Comparison of ENCODE assay signal across 1 cellular context in the genomic region with DNA sequence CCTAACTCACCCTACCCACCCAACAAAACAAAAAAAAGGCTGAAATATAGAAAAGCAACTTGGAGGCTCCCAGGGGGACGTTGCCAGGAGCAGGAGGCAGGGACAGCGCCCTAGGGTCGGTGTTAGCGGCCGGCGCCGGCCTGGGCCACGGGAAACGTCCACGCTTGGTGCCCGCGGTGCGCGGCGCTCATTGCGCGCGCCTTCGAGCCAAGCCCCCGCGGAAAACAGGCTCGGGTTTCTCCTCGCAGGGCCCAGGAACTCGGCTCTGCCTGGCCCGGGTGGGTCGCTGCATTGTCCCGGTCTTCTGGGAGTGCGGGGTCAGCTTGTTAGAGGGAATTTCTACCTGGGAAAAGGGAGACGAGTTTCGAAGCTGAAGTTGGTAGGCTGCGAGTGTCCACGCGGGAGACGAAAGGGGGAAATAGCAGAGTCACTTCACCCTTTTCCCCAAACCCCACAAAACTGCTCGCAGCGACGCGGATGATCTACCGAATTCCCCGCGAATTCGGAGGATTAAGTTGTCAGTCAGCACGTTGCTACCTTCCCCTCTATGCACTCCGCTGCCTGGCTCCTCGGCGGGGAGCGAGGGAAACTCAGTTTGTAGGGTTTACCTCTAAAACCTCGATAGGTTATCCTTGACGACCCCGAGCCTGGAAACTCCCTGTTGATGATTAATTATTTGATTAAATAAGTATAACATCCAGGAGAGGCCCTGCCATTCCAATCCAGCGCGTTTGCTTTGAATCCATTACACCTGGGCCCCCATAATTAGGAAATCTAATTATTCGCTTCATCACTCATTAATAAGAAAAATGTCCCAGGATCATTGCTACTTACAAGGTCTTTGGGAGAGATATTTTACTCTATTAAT.
A peak's percentile ranks its signal among the peaks of the same experiment; 100 is the strongest.
TF ChIP-seq lines count a peak whose summit lies in the region.

No MANE protein-coding gene starts in this region.

TF ChIP-seq in H1, 55 proteins besides CTCF, POLR2A, EP300 and RAD21:
- TF ChIP-seq NANOG (IDR thresholded peaks at IDR 0.05; ENCODE audit: insufficient read depth, low read depth, low read length, poor library complexity, severe bottlenecking) (no peak), EZH2 (IDR thresholded peaks at IDR 0.05; ENCODE audit: low read depth, low read length, severe bottlenecking) (peak; percentile 99), HDAC6 (IDR thresholded peaks at IDR 0.05; ENCODE audit: low read depth, low read length) (no peak), SUZ12 (IDR thresholded peaks at IDR 0.05; ENCODE audit: low read length) (peak; percentile 100), TCF12 (IDR thresholded peaks at IDR 0.05; ENCODE audit: low read depth, low read length) (no peak), RNF2 (IDR thresholded peaks at IDR 0.05; ENCODE audit: borderline replicate concordance, low read depth, low read length, missing control alignments, poor library complexity, severe bottlenecking) (peak; percentile 100)
- TF ChIP-seq, protein P1, sequence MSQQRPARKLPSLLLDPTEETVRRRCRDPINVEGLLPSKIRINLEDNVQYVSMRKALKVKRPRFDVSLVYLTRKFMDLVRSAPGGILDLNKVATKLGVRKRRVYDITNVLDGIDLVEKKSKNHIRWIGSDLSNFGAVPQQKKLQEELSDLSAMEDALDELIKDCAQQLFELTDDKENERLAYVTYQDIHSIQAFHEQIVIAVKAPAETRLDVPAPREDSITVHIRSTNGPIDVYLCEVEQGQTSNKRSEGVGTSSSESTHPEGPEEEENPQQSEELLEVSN (IDR thresholded peaks at IDR 0.05): peak; percentile 10; the same call in 1 of the 2 replicates
TF ChIP-seq in H1: peak in this region for 4.
